In the genomic region with DNA sequence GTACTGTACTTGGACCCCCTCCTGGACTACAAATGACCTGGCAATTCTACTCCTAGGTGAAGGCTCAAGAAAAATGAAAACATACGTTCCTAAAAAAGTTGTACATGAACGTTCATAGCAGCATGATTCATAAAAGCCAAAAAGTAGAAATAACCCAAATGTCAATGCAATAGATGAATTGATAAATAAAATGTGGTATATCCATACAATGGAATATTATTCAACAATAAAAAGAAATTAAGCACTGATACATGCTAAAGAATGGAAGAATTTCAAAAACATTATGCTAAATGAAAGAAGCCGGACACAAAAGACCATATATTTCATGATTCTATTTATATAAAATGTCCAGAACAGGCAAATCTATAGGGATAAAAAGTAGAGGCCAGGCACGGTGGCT, we compare ENCODE assay signal across 2 cellular contexts.
A peak's percentile ranks its signal among the peaks of the same experiment; 100 is the strongest.
TF ChIP-seq lines count a peak whose summit lies in the region.

No MANE protein-coding gene starts in this region.

TF ChIP-seq in SK-N-SH treated with all-trans-retinoic acid at 6 μM for 48 hours, 23 proteins besides CTCF, POLR2A, EP300 and RAD21:
- TF ChIP-seq, protein P1, sequence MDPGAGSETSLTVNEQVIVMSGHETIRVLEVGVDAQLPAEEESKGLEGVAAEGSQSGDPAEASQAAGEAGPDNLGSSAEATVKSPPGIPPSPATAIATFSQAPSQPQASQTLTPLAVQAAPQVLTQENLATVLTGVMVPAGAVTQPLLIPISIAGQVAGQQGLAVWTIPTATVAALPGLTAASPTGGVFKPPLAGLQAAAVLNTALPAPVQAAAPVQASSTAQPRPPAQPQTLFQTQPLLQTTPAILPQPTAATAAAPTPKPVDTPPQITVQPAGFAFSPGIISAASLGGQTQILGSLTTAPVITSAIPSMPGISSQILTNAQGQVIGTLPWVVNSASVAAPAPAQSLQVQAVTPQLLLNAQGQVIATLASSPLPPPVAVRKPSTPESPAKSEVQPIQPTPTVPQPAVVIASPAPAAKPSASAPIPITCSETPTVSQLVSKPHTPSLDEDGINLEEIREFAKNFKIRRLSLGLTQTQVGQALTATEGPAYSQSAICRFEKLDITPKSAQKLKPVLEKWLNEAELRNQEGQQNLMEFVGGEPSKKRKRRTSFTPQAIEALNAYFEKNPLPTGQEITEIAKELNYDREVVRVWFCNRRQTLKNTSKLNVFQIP (CRISPR knock-in tag; IDR thresholded peaks at IDR 0.05; ENCODE audit: borderline replicate concordance, low read depth): no peak
- peak; percentile 95 for TF ChIP-seq ZNF8 (CRISPR knock-in tag; IDR thresholded peaks at IDR 0.05)

TF ChIP-seq in SK-N-SH, 30 proteins besides CTCF, POLR2A, EP300 and RAD21:
- TF ChIP-seq FOXJ3 (CRISPR knock-in tag; IDR thresholded peaks at IDR 0.05): no peak
